ENCODE assay signal across 9 cellular contexts in genomic region chr19:31448221-31448657, GRCh38.
DNase-seq lines count a peak whose midpoint lies in the region; ATAC-seq lines count a peak whose summit lies in the region.
"Had no signal": no experiment of that assay in that cellular context is flagged by ENCODE, and none has a peak within 500 bp of the region (broad histone marks: within the 10 kb centered on the region; RNA-seq: fewer than 3 reads in every experiment).

No MANE protein-coding gene starts in this region.

- intact Hi-C loops in Right ventricle myocardium superior (cut with DNase I), result no loop called here
- intact Hi-C loops in sciatic nerve (cut with DNase I), result no loop called here

- H3K27ac Mint-ChIP-seq in T-helper 17 cell, result no peak overlapping the region
- H3K27ac Mint-ChIP-seq: nephron progenitor cell had no signal

- H3K36me3 Mint-ChIP-seq in T-helper 17 cell (ENCODE audit: low read depth), result no peaks in the 10 kb centered on the region

- no peaks in the 10 kb centered on the region for H3K9me3 ChIP-seq in T-helper 17 cell (ENCODE audit: control insufficient read depth, low read length, poor library complexity, severe bottlenecking)

- H3K27me3 Mint-ChIP-seq in T-helper 17 cell, result peaks cover 36% of the 10 kb centered on the region

- no peaks in the 10 kb centered on the region for H3K4me1 Mint-ChIP-seq in T-helper 17 cell

- ATAC-seq in Right ventricle myocardium superior (ENCODE audit: poor library complexity) (peak; percentile 95), sciatic nerve (peak; percentile 76), GM21619 (IDR thresholded peaks at IDR 0.05; ENCODE audit: unreplicated experiment) (no peak), T-helper 17 cell (no peak)

- DNase-seq in EH (ENCODE audit: low read depth) (peak; percentile 84), SHP77 treated with DMSO at 0.1 percent for 48 hours (lab: John Stamatoyannopoulos, UW) (peak; percentile 88), Right ventricle myocardium superior (peak; percentile 86), sciatic nerve (ENCODE audit: low spot score) (no peak), LoVo (ENCODE audit: low spot score) (no peak), T-helper 17 cell (no peak), iPS-NIHi7 (ENCODE audit: extremely low spot score) (no peak)
- DNase-seq: nephron progenitor cell had no signal

- H3K4me3 Mint-ChIP-seq in T-helper 17 cell, result no peak overlapping the region
- H3K4me3 Mint-ChIP-seq: nephron progenitor cell had no signal

Comparison
In these comparisons a context has a peak if more than half of its experiments do, and no peak if none do; other contexts are left out.
1. DNase-seq: peak in EH (single experiment), SHP77 treated with DMSO at 0.1 percent for 48 hours (single experiment) and Right ventricle myocardium superior (single experiment); none in sciatic nerve (single experiment), LoVo (single experiment), T-helper 17 cell (0 of 3) and iPS-NIHi7 (single experiment).
2. ATAC-seq: peak in Right ventricle myocardium superior (single experiment) and sciatic nerve (single experiment); none in GM21619 (single experiment) and T-helper 17 cell (single experiment).